In the genomic region with DNA sequence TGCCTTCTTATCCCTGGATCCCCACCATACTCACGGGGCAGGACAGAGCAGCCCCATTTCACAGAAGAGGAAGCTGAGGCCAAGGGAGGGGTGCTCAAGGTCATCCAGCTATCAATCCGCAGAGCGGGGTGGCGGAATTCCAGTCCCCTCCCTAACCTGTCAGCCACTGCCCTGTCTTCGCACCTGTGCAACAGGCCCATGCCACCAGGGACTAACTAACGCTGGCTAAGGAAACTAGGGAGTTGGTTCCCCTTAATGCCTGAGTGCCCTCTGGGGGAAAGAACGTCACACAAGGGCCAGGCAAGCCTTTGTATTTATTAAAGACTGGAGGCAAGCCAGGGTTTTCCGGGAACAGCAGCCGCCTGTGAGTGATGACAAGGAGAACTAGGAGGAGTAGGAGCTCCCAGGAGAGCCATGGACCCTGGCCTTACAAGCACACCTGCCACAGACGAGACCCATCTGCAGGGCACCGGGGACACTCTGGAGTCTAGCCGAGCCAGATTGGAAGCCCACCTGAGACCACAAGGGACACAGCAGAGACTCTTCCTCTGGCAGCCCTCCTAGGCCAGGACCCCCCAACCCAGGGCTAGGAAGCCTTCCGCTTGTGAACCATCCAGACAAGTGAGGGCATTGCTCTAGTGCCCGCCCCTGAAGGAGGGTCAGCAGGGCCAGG, we compare ENCODE assay signal across 10 cellular contexts.
A peak's percentile ranks its signal among the peaks of the same experiment; 100 is the strongest.
DNase-seq lines count a peak whose midpoint lies in the region; ATAC-seq, FAIRE-seq and TF ChIP-seq lines count a peak whose summit lies in the region.
"Had no signal": no experiment of that assay in that cellular context is flagged by ENCODE, and none has a peak within 500 bp of the region (broad histone marks: within the 10 kb centered on the region; RNA-seq: fewer than 3 reads in every experiment).

No MANE protein-coding gene starts in this region.

- H3K4me3 ChIP-seq in IMR-90 (ENCODE audit: insufficient read depth, low read depth, low read length) (no peak overlapping the region), keratinocyte (ENCODE audit: control insufficient read depth in 2 of 3, extremely low read depth in 1 of 3, insufficient read depth in 2 of 3, low read depth in 1 of 3, low read length in 3 of 3) (no peak overlapping the region)

- H3K4me1 ChIP-seq in IMR-90 (ENCODE audit: control insufficient read depth, insufficient read depth, low read length) = peaks cover 42% of the 10 kb centered on the region
- H3K4me1 ChIP-seq in keratinocyte (ENCODE audit: control insufficient read depth, extremely low read depth, insufficient read depth, low read length) = peaks cover 53% of the 10 kb centered on the region

- peak overlapping the region; percentile 34; the same call in 1 of the 2 replicates for H3K56ac ChIP-seq in IMR-90 (ENCODE audit: extremely low read depth, insufficient read depth, low read length)

- H3K27me3 ChIP-seq in IMR-90 (ENCODE audit: control insufficient read depth, insufficient read depth, low read length) = no peaks in the 10 kb centered on the region
- H3K27me3 ChIP-seq in keratinocyte (ENCODE audit: control insufficient read depth, extremely low read depth, insufficient read depth, low read length) = no peaks in the 10 kb centered on the region

- TF ChIP-seq CTCF in IMR-90 (conservative IDR thresholded peaks at IDR 0.05; ENCODE audit: low read depth, low read length) (0 out of 2 replicates have a peak, but pooled peaks have one; percentile 5), keratinocyte (optimal IDR thresholded peaks at IDR 0.05 in 1 of 3, IDR thresholded peaks at IDR 0.05 in 1 of 3, conservative IDR thresholded peaks at IDR 0.05 in 1 of 3; ENCODE audit: extremely low read depth in 1 of 3, insufficient read depth in 2 of 3, low read length in 3 of 3) (no peak)

- in situ Hi-C loops in IMR-90 (cut with MboI; ENCODE audit: low sequenced_read_pairs) = no loop called here

- peak overlapping the region; percentile 82 for H2BK20ac ChIP-seq in IMR-90 (ENCODE audit: low read depth, low read length)

- H3K9me1 ChIP-seq in IMR-90 (ENCODE audit: insufficient read depth, low read length) = peaks cover 52% of the 10 kb centered on the region
- peaks cover 2% of the 10 kb centered on the region for H3K9me1 ChIP-seq in keratinocyte (ENCODE audit: control insufficient read depth, extremely low read depth, insufficient read depth, low read length)

- CTCF ChIA-PET in IMR-90 (lab: Yijun Ruan, JAX) = no interaction called here

- H3K4me1 Mint-ChIP-seq in stimulated activated effector memory CD8-positive, alpha-beta T cell treated with anti-CD3 and anti-CD28 coated beads, Interleukin-12 subunit alpha, Interleukin-12 subunit beta, amount 100 ng/mL, for 72 hours = peaks cover 16% of the 10 kb centered on the region

- peak overlapping the region; percentile 84 to 95; a peak in 3 of 4 replicates for H4K8ac ChIP-seq in IMR-90 (ENCODE audit: low read depth in 2 of 2, low read length in 2 of 2)

- peak overlapping the region; percentile 81 for H2AK9ac ChIP-seq in IMR-90 (replicated peaks; ENCODE audit: low read depth, low read length, poor library complexity)

- intact Hi-C loops in IMR-90 (cut with micrococcal nuclease) = no loop called here

- peak overlapping the region; percentile 82 for H3K23ac ChIP-seq in IMR-90 (ENCODE audit: low read depth, low read length)

- ATAC-seq in IMR-90 (ENCODE audit: low read depth) (peak; percentile 24), GM21786 (IDR thresholded peaks at IDR 0.05; ENCODE audit: unreplicated experiment) (no peak)
- no peak for ATAC-seq in stimulated activated effector memory CD8-positive, alpha-beta T cell treated with anti-CD3 and anti-CD28 coated beads, Interleukin-12 subunit alpha, Interleukin-12 subunit beta, amount 100 ng/mL, for 72 hours

- H4K91ac ChIP-seq in IMR-90 (ENCODE audit: insufficient read depth, low read depth, low read length) = peak overlapping the region; percentile 67

- peak overlapping the region; percentile 78 for H3K14ac ChIP-seq in IMR-90 (replicated peaks; ENCODE audit: low read depth, low read length)

- peaks cover 95% of the 10 kb centered on the region for H3K79me2 ChIP-seq in keratinocyte (ENCODE audit: control insufficient read depth, insufficient read depth, low read length)

- FAIRE-seq in keratinocyte (lab: Jason Lieb, UNC) = no peak
- FAIRE-seq: bronchial epithelial cell had no signal

- H3K27ac ChIP-seq in IMR-90 (ENCODE audit: insufficient read depth, low read length) (peak overlapping the region; percentile 87), keratinocyte (ENCODE audit: control insufficient read depth, insufficient read depth, low read length) (peak overlapping the region; percentile 92)

- WGBS in IMR-90 (ENCODE audit: extremely low coverage in 2 of 2, insufficient read length in 1 of 2), 2 experiments = 47% methylated on average over 5 of the region's 14 CpGs; no CpG with 5 or more reads in 1 of the 2 experiments

- H3K4me3 Mint-ChIP-seq in stimulated activated effector memory CD8-positive, alpha-beta T cell treated with anti-CD3 and anti-CD28 coated beads, Interleukin-12 subunit alpha, Interleukin-12 subunit beta, amount 100 ng/mL, for 72 hours = no peak overlapping the region

- H2BK5ac ChIP-seq in IMR-90 (ENCODE audit: low read depth, low read length, poor library complexity, severe bottlenecking) = peak overlapping the region; percentile 100

- peak overlapping the region; percentile 58 for H2AFZ ChIP-seq in IMR-90 (replicated peaks; ENCODE audit: low read length, poor library complexity)
- no peak overlapping the region for H2AFZ ChIP-seq in keratinocyte (ENCODE audit: control insufficient read depth, low read length)

- peak overlapping the region; percentile 21 for H4K5ac ChIP-seq in IMR-90 (ENCODE audit: low read depth, low read length)

- H4K20me1 ChIP-seq in IMR-90 (ENCODE audit: insufficient read depth, low read length) (peaks cover 85% of the 10 kb centered on the region), keratinocyte (ENCODE audit: control insufficient read depth, extremely low read depth, insufficient read depth, low read length) (peaks cover 10% of the 10 kb centered on the region)

- TF ChIP-seq POLR2A in IMR-90 (IDR thresholded peaks at IDR 0.05; ENCODE audit: low read depth, low read length) = no peak

- peaks cover 100% of the 10 kb centered on the region for H3K36me3 Mint-ChIP-seq in stimulated activated effector memory CD8-positive, alpha-beta T cell treated with anti-CD3 and anti-CD28 coated beads, Interleukin-12 subunit alpha, Interleukin-12 subunit beta, amount 100 ng/mL, for 72 hours

- TF ChIP-seq RAD21 in IMR-90 (IDR thresholded peaks at IDR 0.05; ENCODE audit: low read length) = no peak

- no peaks in the 10 kb centered on the region for H3K9me3 ChIP-seq in IMR-90 (ENCODE audit: control insufficient read depth, insufficient read depth, low read length)
- H3K9me3 ChIP-seq in keratinocyte (ENCODE audit: control insufficient read depth, low read depth, low read length) = no peaks in the 10 kb centered on the region

- peak overlapping the region; percentile 96 for H2BK120ac ChIP-seq in IMR-90 (ENCODE audit: low read depth, low read length)

- H2AK5ac ChIP-seq in IMR-90 (ENCODE audit: low read depth, low read length) = peak overlapping the region; percentile 95

- DNase-seq in IMR-90 (peak; percentile 71), astrocyte of the hippocampus (ENCODE audit: low read depth, low spot score) (peak; percentile 86), keratinocyte (ENCODE audit: low read depth, low spot score) (no peak), NCI-H2227 (lab: John Stamatoyannopoulos, UW; ENCODE audit: unreplicated experiment) (no peak), NCI-H774 (lab: John Stamatoyannopoulos, UW) (no peak), NCI-H1417 treated with DMSO at 0.1 percent for 48 hours (lab: John Stamatoyannopoulos, UW) (no peak)
- no peak for DNase-seq in stimulated activated effector memory CD8-positive, alpha-beta T cell treated with anti-CD3 and anti-CD28 coated beads, Interleukin-12 subunit alpha, Interleukin-12 subunit beta, amount 100 ng/mL, for 72 hours (ENCODE audit: low spot score in 2 of 2)
- DNase-seq: NCI-H1417 had no signal

- peak overlapping the region; percentile 15; the same call in 1 of the 2 replicates for H3K18ac ChIP-seq in IMR-90 (ENCODE audit: low read depth, low read length)

- peak overlapping the region; percentile 3; the same call in 1 of the 3 replicates for H2BK15ac ChIP-seq in IMR-90 (ENCODE audit: low read depth, low read length)

- POLR2A ChIA-PET in IMR-90 (lab: Charles Lee; ENCODE audit: unreplicated experiment) = interaction anchor here (0.8 kb wide), 1 partner anchor 55 kb away, joined by 3 read pairs; no protein-coding TSS in a partner anchor

- BruUV-seq in IMR-90 (replicated peaks; lab: Mats Ljungman, UMichigan) = no TSS peak

- H3K79me1 ChIP-seq in IMR-90 (ENCODE audit: low read depth in 1 of 2, low read length in 2 of 2) = peaks cover 45 to 95% of the 10 kb centered on the region in 2 experiments

- peak overlapping the region; percentile 100 for H3K4ac ChIP-seq in IMR-90 (ENCODE audit: low read depth, low read length)

- peak overlapping the region; percentile 92 for H3K27ac Mint-ChIP-seq in stimulated activated effector memory CD8-positive, alpha-beta T cell treated with anti-CD3 and anti-CD28 coated beads, Interleukin-12 subunit alpha, Interleukin-12 subunit beta, amount 100 ng/mL, for 72 hours

- H3K36me3 ChIP-seq in IMR-90 (ENCODE audit: control insufficient read depth, insufficient read depth, low read length) = peaks cover 91% of the 10 kb centered on the region
- peaks cover 64 to 96% of the 10 kb centered on the region in 2 experiments for H3K36me3 ChIP-seq in keratinocyte (ENCODE audit: control insufficient read depth in 2 of 2, extremely low read depth in 1 of 2, insufficient read depth in 2 of 2, low read length in 2 of 2)

- H3K9ac ChIP-seq in IMR-90 (ENCODE audit: low read depth, low read length) (0 out of 2 replicates have a peak overlapping the region, but pooled peaks have one; percentile 2), keratinocyte (ENCODE audit: control insufficient read depth, extremely low read depth, insufficient read depth, low read length) (peak overlapping the region; percentile 40)

- dilution Hi-C loops in IMR-90 (cut with HindIII; ENCODE audit: low sequenced_read_pairs, unreplicated experiment) (no loop called here), keratinocyte (cut with MboI; ENCODE audit: extremely low pct_ligation_motif_present, low sequenced_read_pairs) (no loop called here)

- H3K9me3 Mint-ChIP-seq in stimulated activated effector memory CD8-positive, alpha-beta T cell treated with anti-CD3 and anti-CD28 coated beads, Interleukin-12 subunit alpha, Interleukin-12 subunit beta, amount 100 ng/mL, for 72 hours = no peaks in the 10 kb centered on the region

- H3K4me2 ChIP-seq in IMR-90 (ENCODE audit: low read depth, low read length) (no peak overlapping the region), keratinocyte (ENCODE audit: control insufficient read depth, extremely low read depth, insufficient read depth, low read depth, low read length) (no peak overlapping the region)

TF ChIP-seq in IMR-90, 13 proteins besides CTCF, POLR2A, EP300 and RAD21 (continues in another document):
- TF ChIP-seq CHD1 (IDR thresholded peaks at IDR 0.05; ENCODE audit: low read depth, low read length) (no peak), MAFK (IDR thresholded peaks at IDR 0.05; ENCODE audit: low read depth, low read length) (no peak)

Comparison
In these comparisons a context has a peak if more than half of its experiments do, and no peak if none do; other contexts are left out.
1. DNase-seq: peak in IMR-90 (single experiment) and astrocyte of the hippocampus (single experiment); none in keratinocyte (single experiment), stimulated activated effector memory CD8-positive, alpha-beta T cell treated with anti-CD3 and anti-CD28 coated beads, Interleukin-12 subunit alpha, Interleukin-12 subunit beta, amount 100 ng/mL, for 72 hours (0 of 2), NCI-H2227 (single experiment), NCI-H774 (single experiment) and NCI-H1417 treated with DMSO at 0.1 percent for 48 hours (single experiment).